In the genomic region with DNA sequence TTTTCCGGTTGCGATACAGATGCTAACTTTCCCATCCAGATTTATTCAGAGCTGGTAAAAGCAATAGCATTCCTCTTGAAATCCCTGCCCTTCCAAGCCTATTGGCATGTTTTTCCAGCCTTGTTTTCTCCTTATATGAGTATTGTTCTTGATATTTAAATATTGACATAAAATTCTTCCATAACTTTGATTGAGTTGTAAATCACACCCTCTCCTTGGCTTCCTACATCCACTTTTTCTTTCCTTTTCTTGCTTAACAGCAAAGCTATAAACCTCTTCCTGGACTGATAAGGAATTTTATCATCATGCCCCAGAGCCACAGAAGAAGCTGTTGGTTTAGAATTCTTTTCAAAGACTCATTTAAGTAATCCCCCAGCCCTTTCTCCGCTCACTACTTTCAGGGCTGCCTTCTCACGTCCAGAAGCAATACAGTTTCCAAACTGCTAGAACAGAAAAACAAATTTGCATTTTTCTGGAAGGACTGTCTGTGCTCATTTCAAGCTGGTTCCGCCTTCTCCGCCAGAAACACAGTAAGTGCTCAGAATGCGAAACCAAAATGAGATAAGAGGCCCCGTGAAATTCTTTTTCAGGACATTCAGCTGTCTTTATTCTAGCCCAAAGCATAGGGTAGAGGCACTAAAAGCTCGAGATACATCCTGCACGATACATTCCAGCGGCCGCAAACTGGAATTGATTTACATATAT, we compare ENCODE assay signal across 8 cellular contexts. TPM values are rescaled to one million over a fixed set of nuclear protein-coding genes. Genes with fewer than 3 reads are reported as not detected.
DNase-seq lines count a peak whose midpoint lies in the region; ATAC-seq and TF ChIP-seq lines count a peak whose summit lies in the region.

No MANE protein-coding gene starts in this region.

- peak overlapping the region; percentile 26 to 68 for H3K27ac ChIP-seq in ascending aorta
- peak overlapping the region; percentile 79 to 85 (median 82) for H3K27ac ChIP-seq in transverse colon

- DNase-seq in activated naive CD4-positive, alpha-beta T cell treated with anti-CD3 and anti-CD28 coated beads for 36 hours: no peak
- DNase-seq in activated naive CD4-positive, alpha-beta T cell (lab: John Stamatoyannopoulos, UW): no peak
- DNase-seq in ascending aorta (ENCODE audit: low spot score in 2 of 2): no peak
- no peak for DNase-seq in kidney epithelial cell (ENCODE audit: low read depth)
- DNase-seq in transverse colon: no peak
- no peak for DNase-seq in NCI-H1105 treated with DMSO at 0.1 percent for 48 hours (lab: John Stamatoyannopoulos, UW)
- no peak for DNase-seq in stimulated activated CD4-positive, alpha-beta T cell treated with anti-CD3 and anti-CD28 coated beads, Interleukin-4, amount 100 ng/mL, for 24 hours

- H3K36me3 ChIP-seq in ascending aorta (no peaks in the 10 kb centered on the region), kidney epithelial cell (ENCODE audit: control insufficient read depth, insufficient read depth, low read length) (no peaks in the 10 kb centered on the region), transverse colon (no peaks in the 10 kb centered on the region)

- TF ChIP-seq EP300 in transverse colon (IDR thresholded peaks at IDR 0.05; ENCODE audit: low read depth): no peak

- H3K4me1 Mint-ChIP-seq in activated naive CD4-positive, alpha-beta T cell treated with anti-CD3 and anti-CD28 coated beads for 36 hours (ENCODE audit: low read depth): peaks cover 6% of the 10 kb centered on the region

- no peak for ATAC-seq in HG02642 (IDR thresholded peaks at IDR 0.05; ENCODE audit: poor library complexity, unreplicated experiment)

- CTCF ChIA-PET in activated naive CD4-positive, alpha-beta T cell treated with anti-CD3 and anti-CD28 coated beads for 36 hours (lab: Charles Lee): no interaction called here

- H3K9me3 Mint-ChIP-seq in activated naive CD4-positive, alpha-beta T cell treated with anti-CD3 and anti-CD28 coated beads for 36 hours: no peaks in the 10 kb centered on the region

- peaks cover 0 to 2% of the 10 kb centered on the region in 2 donors for H3K4me1 ChIP-seq in ascending aorta
- peaks cover 0 to 15% (median 10%) of the 10 kb centered on the region in 4 donors for H3K4me1 ChIP-seq in transverse colon

- no peak for TF ChIP-seq CTCF in ascending aorta (IDR thresholded peaks at IDR 0.05)
- TF ChIP-seq CTCF in kidney epithelial cell (IDR thresholded peaks at IDR 0.05; ENCODE audit: insufficient read depth, low read length, poor library complexity, severe bottlenecking): no peak
- no peak for TF ChIP-seq CTCF in transverse colon (IDR thresholded peaks at IDR 0.05)

- no peak overlapping the region for H3K27ac Mint-ChIP-seq in activated naive CD4-positive, alpha-beta T cell treated with anti-CD3 and anti-CD28 coated beads for 36 hours

- in situ Hi-C loops in transverse colon (cut with MboI; ENCODE audit: low pct_ligation_motif_present in 1 of 4, low pct_unique_long_range_greater_than_20kb in 1 of 4, low sequenced_read_pairs in 3 of 4): loop anchor here in 3 of 4 donors (10.0 to 25.0 kb wide), 2 partner anchors 432 to 485 kb away; no protein-coding TSS in a partner anchor

- H3K27me3 ChIP-seq in ascending aorta (no peaks in the 10 kb centered on the region), kidney epithelial cell (ENCODE audit: control insufficient read depth, insufficient read depth, low read length) (no peaks in the 10 kb centered on the region), transverse colon (no peaks in the 10 kb centered on the region)

- WGBS in transverse colon (ENCODE audit: low coverage in 1 of 2), 2 donors: 28% methylated on average over 12 of the region's 12 CpGs; no CpG with 5 or more reads in 1 of the 2 donors

- H3K27me3 Mint-ChIP-seq in activated naive CD4-positive, alpha-beta T cell treated with anti-CD3 and anti-CD28 coated beads for 36 hours (ENCODE audit: low read depth): peaks cover 32% of the 10 kb centered on the region

- H3K4me3 Mint-ChIP-seq in activated naive CD4-positive, alpha-beta T cell treated with anti-CD3 and anti-CD28 coated beads for 36 hours: peak overlapping the region; percentile 57

- H3K4me3 ChIP-seq in ascending aorta (peak overlapping the region; percentile 59 to 61), kidney epithelial cell (ENCODE audit: low read depth, low read length) (peak overlapping the region; percentile 63), transverse colon (peak overlapping the region; percentile 30 to 69 (median 49))

- H3K36me3 Mint-ChIP-seq in activated naive CD4-positive, alpha-beta T cell treated with anti-CD3 and anti-CD28 coated beads for 36 hours (ENCODE audit: low read depth): no peaks in the 10 kb centered on the region

- intact Hi-C loops in activated naive CD4-positive, alpha-beta T cell treated with anti-CD3 and anti-CD28 coated beads for 36 hours (cut with micrococcal nuclease): loop anchor here (5.0 kb wide), 2 partner anchors 103 to 518 kb away; no protein-coding TSS in a partner anchor
- intact Hi-C loops in ascending aorta (cut with DNase I): loop anchor here (5.0 kb wide), 2 partner anchors 427 to 483 kb away; no protein-coding TSS in a partner anchor
- intact Hi-C loops in transverse colon (cut with DNase I; ENCODE audit: low total_unique reads): no loop called here

- peak; percentile 10 for TF ChIP-seq POLR2A in transverse colon (IDR thresholded peaks at IDR 0.05)

- no peaks in the 10 kb centered on the region for H3K9me3 ChIP-seq in ascending aorta
- H3K9me3 ChIP-seq in transverse colon: no peaks in the 10 kb centered on the region

RNA-seq across cellular contexts. Expression of gene MID1, which starts 0.9 kb away (rescaled TPM):
- 1 to 10 TPM in 1 of 2 experiments, under 1 TPM in 1; 0.95 to 1.2 TPM for total RNA-seq in activated naive CD4-positive, alpha-beta T cell treated with anti-CD3 and anti-CD28 coated beads for 36 hours
- total RNA-seq in ascending aorta (32.8 TPM), kidney epithelial cell (13.5 and 18.2 TPM in 2 replicates), transverse colon (10 to 100 TPM; 27.0 to 85.2 (median 37.7) TPM)
